17 cellular contexts compared by ENCODE assay signal in the genomic region with DNA sequence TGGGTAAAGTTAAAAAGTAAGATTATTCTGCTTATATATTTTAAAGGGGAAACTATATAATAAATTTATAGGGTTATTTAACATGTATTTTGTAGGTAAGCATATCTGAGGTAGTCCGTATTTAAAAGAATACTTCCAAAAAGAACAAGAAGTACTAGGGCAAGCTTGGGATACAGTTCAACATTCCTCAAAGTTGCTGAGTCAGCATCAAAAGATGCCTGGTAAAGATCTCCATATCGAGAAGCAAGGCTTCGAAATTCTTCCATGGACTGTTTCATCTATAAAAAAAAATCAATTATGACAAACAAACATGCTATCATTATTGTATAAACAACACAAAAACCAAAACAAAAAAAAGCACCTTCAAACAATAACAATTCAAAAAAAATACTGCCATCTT.
A peak's percentile ranks its signal among the peaks of the same experiment; 100 is the strongest.
DNase-seq lines count a peak whose midpoint lies in the region; ATAC-seq, FAIRE-seq and TF ChIP-seq lines count a peak whose summit lies in the region.
"Had no signal": no experiment of that assay in that cellular context is flagged by ENCODE, and none has a peak within 500 bp of the region (broad histone marks: within the 10 kb centered on the region; RNA-seq: fewer than 3 reads in every experiment).

No MANE protein-coding gene starts in this region.

- H2AFZ ChIP-seq in IMR-90 (replicated peaks; ENCODE audit: low read length, poor library complexity) (no peak overlapping the region), K562 (ENCODE audit: low read depth, low read length) (no peak overlapping the region)
- H2AFZ ChIP-seq: GM23248 had no signal

- TF ChIP-seq CTCF in IMR-90 (conservative IDR thresholded peaks at IDR 0.05; ENCODE audit: low read depth, low read length) (no peak), K562 (IDR thresholded peaks at IDR 0.05 in 2 of 3, conservative IDR thresholded peaks at IDR 0.05 in 1 of 3; ENCODE audit: insufficient read depth in 2 of 3, low read depth in 1 of 3, low read length in 3 of 3) (no peak), fibroblast of the aortic adventitia (IDR thresholded peaks at IDR 0.05; ENCODE audit: insufficient read depth, low read length) (no peak), nephron progenitor cell (IDR thresholded peaks at IDR 0.05) (no peak)

- H4K91ac ChIP-seq in IMR-90 (ENCODE audit: insufficient read depth, low read depth, low read length) = no peak overlapping the region

- peaks cover 73% of the 10 kb centered on the region for H3K36me3 Mint-ChIP-seq in nephron progenitor cell (ENCODE audit: low read depth)

- H3K36me3 ChIP-seq in IMR-90 (ENCODE audit: control insufficient read depth, insufficient read depth, low read length) (peaks cover 3% of the 10 kb centered on the region; the same call in 1 of the 2 replicates), K562 (ENCODE audit: control insufficient read depth, insufficient read depth, low read length) (peaks cover 46% of the 10 kb centered on the region)

- no peaks in the 10 kb centered on the region for H3K4me1 Mint-ChIP-seq in nephron progenitor cell

- no CpG with 5 or more reads among the region's 3 CpGs for WGBS in IMR-90 (ENCODE audit: extremely low coverage in 2 of 2, insufficient read length in 1 of 2), 2 experiments
- 100% methylated on average over 3 of the region's 3 CpGs for WGBS in K562 (ENCODE audit: insufficient coverage, low coverage, missing lambda C conversion rate)

- H3K56ac ChIP-seq in IMR-90 (ENCODE audit: extremely low read depth, insufficient read depth, low read length) = no peak overlapping the region

- no peak overlapping the region for H2AK5ac ChIP-seq in IMR-90 (ENCODE audit: low read depth, low read length)

- H3K79me2 ChIP-seq in K562 (ENCODE audit: control insufficient read depth, insufficient read depth, low read length) = no peaks in the 10 kb centered on the region; the same call in 2 of the 3 replicates

- H3K9ac ChIP-seq in IMR-90 (ENCODE audit: low read depth, low read length) (no peak overlapping the region), K562 (ENCODE audit: insufficient read depth in 1 of 2, low read depth in 2 of 2, low read length in 2 of 2) (no peak overlapping the region)
- H3K9ac ChIP-seq: GM23248 had no signal

- no peak for TF ChIP-seq EP300 in K562 (IDR thresholded peaks at IDR 0.05; ENCODE audit: low read length)

- TF ChIP-seq POLR2A in IMR-90 (IDR thresholded peaks at IDR 0.05; ENCODE audit: low read depth, low read length) (no peak), K562 (conservative IDR thresholded peaks at IDR 0.05) (no peak)

- H3K27me3 ChIP-seq in IMR-90 (ENCODE audit: control insufficient read depth, insufficient read depth, low read length) = no peaks in the 10 kb centered on the region
- H3K27me3 ChIP-seq in K562 (ENCODE audit: control insufficient read depth in 2 of 2, insufficient read depth in 2 of 2, low read length in 2 of 2) = no peaks in the 10 kb centered on the region

- no peak overlapping the region for H2BK120ac ChIP-seq in IMR-90 (ENCODE audit: low read depth, low read length)

- H3K4me1 ChIP-seq in IMR-90 (ENCODE audit: control insufficient read depth, insufficient read depth, low read length) (peaks cover 1% of the 10 kb centered on the region; the same call in 1 of the 2 replicates), K562 (replicated peaks in 1 of 2; ENCODE audit: control insufficient read depth in 2 of 2, insufficient read depth in 2 of 2, low read length in 2 of 2) (no peaks in the 10 kb centered on the region)
- H3K4me1 ChIP-seq: Caco-2 had no signal

- H3K4me3 Mint-ChIP-seq in nephron progenitor cell = no peak overlapping the region
- H3K4me3 Mint-ChIP-seq: CD4-positive, alpha-beta T cell had no signal

- H2BK5ac ChIP-seq in IMR-90 (ENCODE audit: low read depth, low read length, poor library complexity, severe bottlenecking) = no peak overlapping the region

- no peak overlapping the region for H2BK15ac ChIP-seq in IMR-90 (ENCODE audit: low read depth, low read length)

- CTCF ChIA-PET in IMR-90 (lab: Yijun Ruan, JAX) = interaction anchor here (0.7 kb wide), 1 partner anchor 64 kb away, joined by 3 read pairs; no protein-coding TSS in a partner anchor
- CTCF ChIA-PET in K562 (lab: Yijun Ruan, JAX; ENCODE audit: low intra/inter-chr PET ratio) = no interaction called here

- peaks cover 7% of the 10 kb centered on the region for H3K27me3 Mint-ChIP-seq in nephron progenitor cell (ENCODE audit: low read depth, poor library complexity)
- H3K27me3 Mint-ChIP-seq: CD4-positive, alpha-beta T cell had no signal

- H3K4me2 ChIP-seq in IMR-90 (ENCODE audit: low read depth, low read length) (no peak overlapping the region), K562 (ENCODE audit: insufficient read depth, low read length) (no peak overlapping the region)

- H3K23ac ChIP-seq in IMR-90 (ENCODE audit: low read depth, low read length) = no peak overlapping the region

- no peak overlapping the region for H3K4ac ChIP-seq in IMR-90 (ENCODE audit: low read depth, low read length)

- ATAC-seq in IMR-90 (ENCODE audit: low read depth) (no peak), K562 (no peak), HG03457 (IDR thresholded peaks at IDR 0.05; ENCODE audit: unreplicated experiment) (no peak)

- H3K4me3 ChIP-seq in IMR-90 (ENCODE audit: insufficient read depth, low read depth, low read length) (no peak overlapping the region), K562 (no peak overlapping the region), fibroblast of the aortic adventitia (ENCODE audit: low read depth, low read length) (no peak overlapping the region)
- H3K4me3 ChIP-seq: GM23248 had no signal

- BruUV-seq in IMR-90 (replicated peaks; lab: Mats Ljungman, UMichigan) (no TSS peak), K562 (replicated peaks; lab: Mats Ljungman, UMichigan) (no TSS peak)

- H2BK20ac ChIP-seq in IMR-90 (ENCODE audit: low read depth, low read length) = no peak overlapping the region

- H3K9me3 Mint-ChIP-seq in nephron progenitor cell = peaks cover 21% of the 10 kb centered on the region

- dilution Hi-C loops in IMR-90 (cut with HindIII; ENCODE audit: low sequenced_read_pairs, unreplicated experiment) = no loop called here

- TF ChIP-seq RAD21 in IMR-90 (IDR thresholded peaks at IDR 0.05; ENCODE audit: low read length) = no peak
- TF ChIP-seq RAD21 in K562 (CRISPR knock-in tag; conservative IDR thresholded peaks at IDR 0.05 in 1 of 2, IDR thresholded peaks at IDR 0.05 in 1 of 2) = no peak

- H3K14ac ChIP-seq in IMR-90 (replicated peaks; ENCODE audit: low read depth, low read length) = no peak overlapping the region

- H2AK9ac ChIP-seq in IMR-90 (replicated peaks; ENCODE audit: low read depth, low read length, poor library complexity) = no peak overlapping the region

- POLR2A ChIA-PET in IMR-90 (lab: Charles Lee; ENCODE audit: unreplicated experiment) = no interaction called here
- POLR2A ChIA-PET in K562 (lab: Yijun Ruan, JAX) = no interaction called here

- no peaks in the 10 kb centered on the region for H3K9me3 ChIP-seq in IMR-90 (ENCODE audit: control insufficient read depth, insufficient read depth, low read length)
- no peaks in the 10 kb centered on the region for H3K9me3 ChIP-seq in K562 (replicated peaks; ENCODE audit: control insufficient read depth, insufficient read depth, low read depth, low read length)

- no peak overlapping the region for H3K27ac Mint-ChIP-seq in nephron progenitor cell
- H3K27ac Mint-ChIP-seq: CD4-positive, alpha-beta T cell had no signal

- H3K79me1 ChIP-seq in IMR-90 (ENCODE audit: low read depth in 1 of 2, low read length in 2 of 2) = no peaks in the 10 kb centered on the region

- H3K27ac ChIP-seq in IMR-90 (ENCODE audit: insufficient read depth, low read length) = no peak overlapping the region
- H3K27ac ChIP-seq in K562 (ENCODE audit: extremely low read depth, low read depth, low read length) = no peak overlapping the region
- H3K27ac ChIP-seq: C4-2B, GM23248 had no signal

- no peaks in the 10 kb centered on the region for H4K20me1 ChIP-seq in IMR-90 (ENCODE audit: insufficient read depth, low read length)
- H4K20me1 ChIP-seq in K562 (replicated peaks; ENCODE audit: control insufficient read depth, insufficient read depth, low read length) = no peaks in the 10 kb centered on the region

- H3K9me1 ChIP-seq in IMR-90 (ENCODE audit: insufficient read depth, low read length) = no peaks in the 10 kb centered on the region
- no peaks in the 10 kb centered on the region for H3K9me1 ChIP-seq in K562 (ENCODE audit: control insufficient read depth, insufficient read depth, low read length)

- H3K18ac ChIP-seq in IMR-90 (ENCODE audit: low read depth, low read length) = no peak overlapping the region

- DNase-seq in IMR-90 (no peak), K562 (ENCODE audit: extremely low read depth in 1 of 4, low spot score in 3 of 4) (no peak), fibroblast of the aortic adventitia (ENCODE audit: low read depth) (peak; percentile 12), nephron progenitor cell (no peak), KG1 (lab: John Stamatoyannopoulos, UW) (no peak)
- DNase-seq: ACHN; Caco-2; CD4-positive, alpha-beta T cell; GM23248; HCEC 1CT had no signal

- no peak overlapping the region for H4K8ac ChIP-seq in IMR-90 (ENCODE audit: low read depth in 2 of 2, low read length in 2 of 2)

- in situ Hi-C loops in IMR-90 (cut with MboI; ENCODE audit: low sequenced_read_pairs) = no loop called here
- in situ Hi-C loops in K562 (cut with MboI) = no loop called here

- intact Hi-C loops in IMR-90 (cut with micrococcal nuclease) = no loop called here
- intact Hi-C loops in K562 (cut with micrococcal nuclease) = no loop called here

- no peak for FAIRE-seq in K562 (lab: Jason Lieb, UNC)
- FAIRE-seq: D721Med, GM12891, GM19239, H54, HTR-8/SVneo had no signal

- H4K5ac ChIP-seq in IMR-90 (ENCODE audit: low read depth, low read length) = no peak overlapping the region

TF ChIP-seq in IMR-90, 13 proteins besides CTCF, POLR2A, EP300 and RAD21:
- no peak for TF ChIP-seq RCOR1 (IDR thresholded peaks at IDR 0.05; ENCODE audit: insufficient replicate concordance, low read length)
- TF ChIP-seq MAFK (IDR thresholded peaks at IDR 0.05; ENCODE audit: low read depth, low read length) = peak; percentile 100

TF ChIP-seq in K562, 482 proteins besides CTCF, POLR2A, EP300 and RAD21 (continues in another document):
- TF ChIP-seq NR2C2 (CRISPR knock-in tag; IDR thresholded peaks at IDR 0.05) (no peak), NR2C2 (tag; IDR thresholded peaks at IDR 0.05) (no peak), MAFF (IDR thresholded peaks at IDR 0.05; ENCODE audit: low read length) (peak; percentile 100), ZNF311 (CRISPR knock-in tag; IDR thresholded peaks at IDR 0.05) (no peak), MAFG (tag; conservative IDR thresholded peaks at IDR 0.05) (peak; percentile 98), C11orf30 (IDR thresholded peaks at IDR 0.05; ENCODE audit: low read depth) (peak; percentile 98), NFE2 (IDR thresholded peaks at IDR 0.05; ENCODE audit: low read depth) (peak; percentile 56; the same call in 1 of the 2 replicates), CBX8 (IDR thresholded peaks at IDR 0.05; ENCODE audit: borderline replicate concordance, extremely low read depth, low read depth, low read length, poor library complexity, severe bottlenecking) (no peak)
